In the genomic region with DNA sequence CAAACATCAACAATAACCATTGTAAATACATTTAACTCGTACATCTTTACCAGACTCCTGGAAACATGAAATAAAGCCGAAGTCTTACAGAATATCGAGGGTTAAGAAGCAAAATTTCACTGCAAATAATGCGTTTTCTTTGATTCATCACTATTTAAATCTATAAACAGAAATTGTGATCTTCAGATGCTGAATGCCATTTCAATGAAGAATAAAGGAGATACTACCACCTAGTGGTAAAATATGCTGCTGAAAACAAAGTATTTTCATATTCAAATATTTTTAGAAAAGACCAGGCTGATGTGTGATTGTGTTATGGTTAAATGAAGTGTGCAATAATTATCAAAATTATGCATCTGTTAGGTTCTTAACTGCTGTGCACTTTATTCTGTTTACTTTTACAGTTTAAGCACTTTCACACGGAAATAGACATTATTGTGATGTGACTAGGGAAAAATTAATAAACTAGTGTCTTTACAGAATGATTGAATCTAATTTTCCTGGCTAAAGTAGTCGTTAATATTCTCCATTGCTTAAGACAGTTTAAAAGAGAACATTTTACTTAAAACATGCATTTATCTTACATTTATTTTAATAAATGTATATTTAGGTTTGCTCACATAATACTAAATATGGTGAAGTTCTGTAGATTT, we compare ENCODE assay signal across 9 cellular contexts.
DNase-seq lines count a peak whose midpoint lies in the region; ATAC-seq and TF ChIP-seq lines count a peak whose summit lies in the region.
"Had no signal": no experiment of that assay in that cellular context is flagged by ENCODE, and none has a peak within 500 bp of the region (broad histone marks: within the 10 kb centered on the region; RNA-seq: fewer than 3 reads in every experiment).

No MANE protein-coding gene starts in this region.

- TF ChIP-seq CTCF in choroid plexus epithelial cell (conservative IDR thresholded peaks at IDR 0.05; ENCODE audit: low read depth, low read length) (no peak), spleen (IDR thresholded peaks at IDR 0.05 in 8 of 11, conservative IDR thresholded peaks at IDR 0.05 in 3 of 11) (peak in 8 of 11 experiments; percentile 6 to 56 (median 36))

- no peaks in the 10 kb centered on the region for H3K27me3 ChIP-seq in spleen (replicated peaks in 1 of 7)

- intact Hi-C loops in spleen (cut with DNase I; ENCODE audit: low total_unique reads), result no loop called here

- no peaks in the 10 kb centered on the region for H3K9me3 ChIP-seq in spleen

- ATAC-seq in HG02623 (IDR thresholded peaks at IDR 0.05; ENCODE audit: unreplicated experiment) (no peak), GM21390 (IDR thresholded peaks at IDR 0.05; ENCODE audit: unreplicated experiment) (no peak)

- no peak overlapping the region for H3K27ac ChIP-seq in spleen

- no peak for TF ChIP-seq POLR2A in spleen (IDR thresholded peaks at IDR 0.05)

- no peaks in the 10 kb centered on the region for H3K27me3 Mint-ChIP-seq in activated CD4-positive, alpha-beta T cell treated with anti-CD3 and anti-CD28 coated beads, Interleukin-2, amount 10 ng/mL, durations not matched to agents 7 days and 5 days
- H3K27me3 Mint-ChIP-seq: CD8-positive, alpha-beta memory T cell had no signal

- no peaks in the 10 kb centered on the region for H3K4me1 ChIP-seq in spleen

- H3K4me3 ChIP-seq in choroid plexus epithelial cell (ENCODE audit: low read depth, low read length) (no peak overlapping the region), spleen (no peak overlapping the region)

- 31 to 43% (median 38%) methylated on average over 6 of the region's 6 CpGs for WGBS in spleen, 5 donors

- H3K27ac Mint-ChIP-seq in activated CD4-positive, alpha-beta T cell treated with anti-CD3 and anti-CD28 coated beads, Interleukin-2, amount 10 ng/mL, durations not matched to agents 7 days and 5 days, result no peak overlapping the region
- H3K27ac Mint-ChIP-seq: CD8-positive, alpha-beta memory T cell had no signal

- POLR2A ChIA-PET in activated CD4-positive, alpha-beta T cell treated with anti-CD3 and anti-CD28 coated beads, Interleukin-2, amount 10 ng/mL, durations not matched to agents 7 days and 5 days (lab: Charles Lee), result no interaction called here

- H3K4me3 Mint-ChIP-seq in activated CD4-positive, alpha-beta T cell treated with anti-CD3 and anti-CD28 coated beads, Interleukin-2, amount 10 ng/mL, durations not matched to agents 7 days and 5 days, result no peak overlapping the region
- H3K4me3 Mint-ChIP-seq: CD8-positive, alpha-beta memory T cell had no signal

- DNase-seq in SKM-1 treated with dmso at 0.1 percent for 144 hours (lab: John Stamatoyannopoulos, UW; ENCODE audit: unreplicated experiment) (peak; percentile 1), SKM-1 (lab: John Stamatoyannopoulos, UW; ENCODE audit: unreplicated experiment) (no peak), NCI-H526 treated with DMSO at 0.1 percent for 48 hours (lab: John Stamatoyannopoulos, UW) (peak; percentile 7), choroid plexus epithelial cell (ENCODE audit: low read depth) (peak; percentile 1), spleen (no peak)
- no peak for DNase-seq in activated CD4-positive, alpha-beta T cell treated with anti-CD3 and anti-CD28 coated beads, Interleukin-2, amount 10 ng/mL, durations not matched to agents 7 days and 5 days

- H3K36me3 ChIP-seq in spleen, result no peaks in the 10 kb centered on the region

- H3K9me3 Mint-ChIP-seq in activated CD4-positive, alpha-beta T cell treated with anti-CD3 and anti-CD28 coated beads, Interleukin-2, amount 10 ng/mL, durations not matched to agents 7 days and 5 days, result no peaks in the 10 kb centered on the region

- no peaks in the 10 kb centered on the region for H3K36me3 Mint-ChIP-seq in activated CD4-positive, alpha-beta T cell treated with anti-CD3 and anti-CD28 coated beads, Interleukin-2, amount 10 ng/mL, durations not matched to agents 7 days and 5 days (ENCODE audit: low read depth)
- H3K36me3 Mint-ChIP-seq: CD8-positive, alpha-beta memory T cell had no signal

- CTCF ChIA-PET in activated CD4-positive, alpha-beta T cell treated with anti-CD3 and anti-CD28 coated beads, Interleukin-2, amount 10 ng/mL, durations not matched to agents 7 days and 5 days (lab: Charles Lee), result no interaction called here

- H3K4me1 Mint-ChIP-seq in activated CD4-positive, alpha-beta T cell treated with anti-CD3 and anti-CD28 coated beads, Interleukin-2, amount 10 ng/mL, durations not matched to agents 7 days and 5 days, result no peaks in the 10 kb centered on the region
- H3K4me1 Mint-ChIP-seq: CD8-positive, alpha-beta memory T cell had no signal

Comparison
In these comparisons a context has a peak if more than half of its experiments do, and no peak if none do; other contexts are left out.
1. DNase-seq: peak in SKM-1 treated with dmso at 0.1 percent for 144 hours (single experiment), NCI-H526 treated with DMSO at 0.1 percent for 48 hours (single experiment) and choroid plexus epithelial cell (single experiment); none in SKM-1 (single experiment), spleen (single experiment) and activated CD4-positive, alpha-beta T cell treated with anti-CD3 and anti-CD28 coated beads, Interleukin-2, amount 10 ng/mL, durations not matched to agents 7 days and 5 days (single experiment).